ENCODE assay signal across 15 cellular contexts in the genomic region with DNA sequence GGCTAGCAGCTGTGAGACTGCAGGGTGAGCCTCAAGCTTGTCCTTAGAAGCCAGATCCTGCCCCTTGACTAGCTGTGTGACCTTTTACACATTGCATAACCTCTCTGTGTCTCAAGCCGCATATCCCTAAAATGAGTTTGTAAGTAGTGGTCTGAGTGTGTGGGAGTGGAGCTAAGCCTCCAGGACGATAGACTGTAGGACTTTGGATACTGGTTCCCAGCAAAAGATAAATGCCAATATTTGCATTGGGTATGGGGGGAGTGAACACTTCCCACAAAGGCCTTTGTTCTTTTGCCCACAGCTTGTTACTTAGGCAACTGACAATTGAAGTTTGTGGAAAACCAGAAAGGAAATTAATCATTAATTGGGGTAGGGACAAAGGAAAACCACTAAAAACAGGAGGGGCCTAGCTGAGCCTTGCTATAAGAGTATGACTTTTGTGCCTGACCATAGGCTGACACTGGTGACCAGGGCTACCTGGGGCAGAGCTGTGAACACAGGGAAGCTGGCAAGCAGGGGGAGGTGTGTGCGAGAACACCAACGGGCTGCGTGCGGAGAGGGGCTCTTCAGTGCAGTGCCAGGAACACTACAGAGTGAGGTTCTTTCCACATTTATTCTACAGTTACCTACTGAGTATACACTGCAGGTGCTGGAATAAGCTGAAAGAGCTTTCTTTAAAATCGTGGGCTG.
DNase-seq lines count a peak whose midpoint lies in the region; ATAC-seq and TF ChIP-seq lines count a peak whose summit lies in the region.
"Had no signal": no experiment of that assay in that cellular context is flagged by ENCODE, and none has a peak within 500 bp of the region (broad histone marks: within the 10 kb centered on the region; RNA-seq: fewer than 3 reads in every experiment).

No MANE protein-coding gene starts in this region.

- H3K9me3 ChIP-seq in aorta (ENCODE audit: control insufficient read depth, low read length): peaks cover 4% of the 10 kb centered on the region
- H3K9me3 ChIP-seq: transverse colon had no signal

- H3K27ac ChIP-seq in aorta (ENCODE audit: low read depth in 1 of 2, low read length in 2 of 2): no peak overlapping the region
- H3K27ac ChIP-seq: PC-9, transverse colon had no signal

- H3K4me1 Mint-ChIP-seq in activated CD8-positive, alpha-beta T cell treated with anti-CD3 and anti-CD28 coated beads, Interleukin-2, amount 10 ng/mL, durations not matched to agents 7 days and 5 days (ENCODE audit: low read depth): no peaks in the 10 kb centered on the region
- H3K4me1 Mint-ChIP-seq in activated CD8-positive, alpha-beta T cell treated with anti-CD3 and anti-CD28 coated beads for 36 hours (ENCODE audit: low read depth): no peaks in the 10 kb centered on the region

- no peaks in the 10 kb centered on the region for H3K27me3 ChIP-seq in aorta (ENCODE audit: control insufficient read depth in 1 of 2, insufficient read depth in 2 of 2, low read length in 1 of 2)
- H3K27me3 ChIP-seq: transverse colon had no signal

- 59 to 64% methylated on average over 7 of the region's 7 CpGs for WGBS in aorta, 2 donors

- peak; percentile 16 for DNase-seq in activated CD8-positive, alpha-beta T cell treated with anti-CD3 and anti-CD28 coated beads, Interleukin-2, amount 10 ng/mL, durations not matched to agents 7 days and 5 days
- DNase-seq in activated CD8-positive, alpha-beta T cell treated with anti-CD3 and anti-CD28 coated beads for 36 hours: no peak
- DNase-seq in NCI-H526 (lab: John Stamatoyannopoulos, UW): peak; percentile 98 to 99
- peak; percentile 88 for DNase-seq in left lobe of liver (ENCODE audit: low spot score)
- DNase-seq in aorta: no peak
- no peak for DNase-seq in NCI-H2107 treated with DMSO at 0.1 percent for 48 hours (lab: John Stamatoyannopoulos, UW; ENCODE audit: unreplicated experiment)
- DNase-seq in NCI-H187 treated with DMSO at 0.1 percent for 48 hours (lab: John Stamatoyannopoulos, UW): no peak
- DNase-seq in KG1 (lab: John Stamatoyannopoulos, UW): no peak
- DNase-seq: 8988T; activated CD4-positive, alpha-beta T cell treated with anti-CD3 and anti-CD28 coated beads, Interleukin-2, amount 50 U/mL, for 4 hours; activated gamma-delta T cell treated with Interleukin-2 at 50 U/mL for 16 hours; Karpas-422; NCI-H2171 treated with DMSO at 0.1 percent for 48 hours; PC-9; transverse colon had no signal

- H3K4me1 ChIP-seq in aorta (ENCODE audit: control insufficient read depth in 1 of 2, insufficient read depth in 2 of 2, low read length in 2 of 2): no peaks in the 10 kb centered on the region
- H3K4me1 ChIP-seq: transverse colon had no signal

- POLR2A ChIA-PET in activated CD8-positive, alpha-beta T cell treated with anti-CD3 and anti-CD28 coated beads, Interleukin-2, amount 10 ng/mL, durations not matched to agents 7 days and 5 days (lab: Charles Lee): no interaction called here
- POLR2A ChIA-PET in activated CD8-positive, alpha-beta T cell treated with anti-CD3 and anti-CD28 coated beads for 36 hours (lab: Charles Lee): no interaction called here

- H3K27ac Mint-ChIP-seq in activated CD8-positive, alpha-beta T cell treated with anti-CD3 and anti-CD28 coated beads, Interleukin-2, amount 10 ng/mL, durations not matched to agents 7 days and 5 days: no peak overlapping the region
- no peak overlapping the region for H3K27ac Mint-ChIP-seq in activated CD8-positive, alpha-beta T cell treated with anti-CD3 and anti-CD28 coated beads for 36 hours

- H3K4me3 ChIP-seq in aorta (ENCODE audit: low read length in 2 of 2): no peak overlapping the region
- H3K4me3 ChIP-seq: PC-9, transverse colon had no signal

- no peaks in the 10 kb centered on the region for H3K36me3 ChIP-seq in aorta (ENCODE audit: control insufficient read depth in 1 of 2, insufficient read depth in 2 of 2, low read length in 1 of 2)
- H3K36me3 ChIP-seq: transverse colon had no signal

- no peak for ATAC-seq in activated CD8-positive, alpha-beta T cell treated with anti-CD3 and anti-CD28 coated beads, Interleukin-2, amount 10 ng/mL, durations not matched to agents 7 days and 5 days
- ATAC-seq in activated CD8-positive, alpha-beta T cell treated with anti-CD3 and anti-CD28 coated beads for 36 hours: no peak
- ATAC-seq in left lobe of liver (peak; percentile 97), aorta (ENCODE audit: low FRiP score) (peak; percentile 38)

- CTCF ChIA-PET in activated CD8-positive, alpha-beta T cell treated with anti-CD3 and anti-CD28 coated beads, Interleukin-2, amount 10 ng/mL, durations not matched to agents 7 days and 5 days (lab: Charles Lee): interaction anchor here (0.6 to 1.3 kb wide), 2 partner anchors 17 to 290 kb away, joined by 3 read pairs; no protein-coding TSS in a partner anchor
- CTCF ChIA-PET in activated CD8-positive, alpha-beta T cell treated with anti-CD3 and anti-CD28 coated beads for 36 hours (lab: Charles Lee): no interaction called here

- no peaks in the 10 kb centered on the region for H3K36me3 Mint-ChIP-seq in activated CD8-positive, alpha-beta T cell treated with anti-CD3 and anti-CD28 coated beads, Interleukin-2, amount 10 ng/mL, durations not matched to agents 7 days and 5 days (ENCODE audit: low read depth)
- no peaks in the 10 kb centered on the region for H3K36me3 Mint-ChIP-seq in activated CD8-positive, alpha-beta T cell treated with anti-CD3 and anti-CD28 coated beads for 36 hours (ENCODE audit: low read depth)

- no peak overlapping the region for H3K4me3 Mint-ChIP-seq in activated CD8-positive, alpha-beta T cell treated with anti-CD3 and anti-CD28 coated beads, Interleukin-2, amount 10 ng/mL, durations not matched to agents 7 days and 5 days
- no peak overlapping the region for H3K4me3 Mint-ChIP-seq in activated CD8-positive, alpha-beta T cell treated with anti-CD3 and anti-CD28 coated beads for 36 hours

- intact Hi-C loops in activated CD8-positive, alpha-beta T cell treated with anti-CD3 and anti-CD28 coated beads for 36 hours (cut with micrococcal nuclease): no loop called here
- intact Hi-C loops in aorta (cut with DNase I): no loop called here

- peaks cover 7% of the 10 kb centered on the region for H3K27me3 Mint-ChIP-seq in activated CD8-positive, alpha-beta T cell treated with anti-CD3 and anti-CD28 coated beads, Interleukin-2, amount 10 ng/mL, durations not matched to agents 7 days and 5 days (ENCODE audit: low read depth)
- H3K27me3 Mint-ChIP-seq in activated CD8-positive, alpha-beta T cell treated with anti-CD3 and anti-CD28 coated beads for 36 hours: peaks cover 12% of the 10 kb centered on the region

- no peak for TF ChIP-seq CTCF in activated CD8-positive, alpha-beta T cell treated with anti-CD3 and anti-CD28 coated beads for 36 hours (IDR thresholded peaks at IDR 0.05)

- no peaks in the 10 kb centered on the region for H3K9me3 Mint-ChIP-seq in activated CD8-positive, alpha-beta T cell treated with anti-CD3 and anti-CD28 coated beads, Interleukin-2, amount 10 ng/mL, durations not matched to agents 7 days and 5 days (ENCODE audit: insufficient read depth)
- no peaks in the 10 kb centered on the region for H3K9me3 Mint-ChIP-seq in activated CD8-positive, alpha-beta T cell treated with anti-CD3 and anti-CD28 coated beads for 36 hours

Comparison
In these comparisons a context has a peak if more than half of its experiments do, and no peak if none do; other contexts are left out.
1. DNase-seq: peak in activated CD8-positive, alpha-beta T cell treated with anti-CD3 and anti-CD28 coated beads, Interleukin-2, amount 10 ng/mL, durations not matched to agents 7 days and 5 days (single experiment), NCI-H526 (2 of 2) and left lobe of liver (single experiment); none in activated CD8-positive, alpha-beta T cell treated with anti-CD3 and anti-CD28 coated beads for 36 hours (single experiment), aorta (0 of 2), NCI-H2107 treated with DMSO at 0.1 percent for 48 hours (single experiment), NCI-H187 treated with DMSO at 0.1 percent for 48 hours (single experiment) and KG1 (single experiment).
2. ATAC-seq: peak in left lobe of liver (single experiment) and aorta (single experiment); none in activated CD8-positive, alpha-beta T cell treated with anti-CD3 and anti-CD28 coated beads, Interleukin-2, amount 10 ng/mL, durations not matched to agents 7 days and 5 days (single experiment) and activated CD8-positive, alpha-beta T cell treated with anti-CD3 and anti-CD28 coated beads for 36 hours (single experiment).